Comparison of ENCODE assay signal across 9 cellular contexts in the genomic region with DNA sequence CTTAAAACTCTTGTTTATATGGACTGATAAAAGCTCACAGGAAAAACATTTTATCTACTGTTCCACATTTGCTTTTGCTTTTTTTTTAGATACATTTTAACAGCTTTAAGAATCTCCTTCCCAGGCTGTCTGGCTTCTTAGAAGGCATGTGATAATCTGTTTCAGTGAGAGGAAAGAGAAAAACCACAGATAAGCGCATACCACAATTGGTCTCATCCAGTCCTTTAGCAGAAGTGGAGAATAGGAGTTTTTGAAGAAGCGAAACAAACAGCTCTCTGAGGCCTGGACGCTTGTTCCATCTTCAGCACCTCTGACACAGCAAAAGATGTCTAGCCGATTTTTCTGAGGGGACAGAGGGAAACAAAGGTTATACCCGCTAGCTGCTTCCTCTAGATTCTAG. TPM values are rescaled to one million over a fixed set of nuclear protein-coding genes. Genes with fewer than 3 reads are reported as not detected.
DNase-seq lines count a peak whose midpoint lies in the region; ATAC-seq and TF ChIP-seq lines count a peak whose summit lies in the region.
"Had no signal": no experiment of that assay in that cellular context is flagged by ENCODE, and none has a peak within 500 bp of the region (broad histone marks: within the 10 kb centered on the region; RNA-seq: fewer than 3 reads in every experiment).

No MANE protein-coding gene starts in this region.

- ATAC-seq in GM21723 (IDR thresholded peaks at IDR 0.05; ENCODE audit: unreplicated experiment), result peak; percentile 79

- no peak overlapping the region for H3K27ac Mint-ChIP-seq in neural progenitor cell

- H4K20me1 ChIP-seq in hepatocyte (ENCODE audit: insufficient read depth, poor library complexity, severe bottlenecking), result no peaks in the 10 kb centered on the region
- H4K20me1 ChIP-seq in neural progenitor cell (ENCODE audit: low read depth), result no peaks in the 10 kb centered on the region

- H3K79me2 ChIP-seq in hepatocyte (no peaks in the 10 kb centered on the region), neural progenitor cell (ENCODE audit: low read depth) (no peaks in the 10 kb centered on the region)

- no peaks in the 10 kb centered on the region for H3K9me2 ChIP-seq in hepatocyte (replicated peaks; ENCODE audit: insufficient read depth)

- no peaks in the 10 kb centered on the region for H3K9me3 Mint-ChIP-seq in neural progenitor cell

- H3K9ac ChIP-seq in neural progenitor cell, result no peak overlapping the region

- TF ChIP-seq CTCF in hepatocyte (IDR thresholded peaks at IDR 0.05; ENCODE audit: poor library complexity) (no peak), neural progenitor cell (IDR thresholded peaks at IDR 0.05) (no peak)

- H3F3A ChIP-seq in neural progenitor cell (ENCODE audit: low read depth), result no peaks in the 10 kb centered on the region

- H3K27ac ChIP-seq in hepatocyte, result peak overlapping the region; percentile 62
- no peak overlapping the region for H3K27ac ChIP-seq in neural progenitor cell

- no peak overlapping the region for H3K4me3 Mint-ChIP-seq in neural progenitor cell

- H3K27me3 Mint-ChIP-seq in neural progenitor cell (ENCODE audit: insufficient read depth, low read depth), result peaks cover 5% of the 10 kb centered on the region

- H3K27me3 ChIP-seq in hepatocyte, result no peaks in the 10 kb centered on the region
- no peaks in the 10 kb centered on the region for H3K27me3 ChIP-seq in neural progenitor cell

- H2AFZ ChIP-seq in hepatocyte (no peak overlapping the region), neural progenitor cell (replicated peaks) (no peak overlapping the region)

- no peaks in the 10 kb centered on the region for H3K4me1 Mint-ChIP-seq in neural progenitor cell

- H3K4me3 ChIP-seq in hepatocyte (no peak overlapping the region), neural progenitor cell (no peak overlapping the region)

- peaks cover 32% of the 10 kb centered on the region for H3K36me3 Mint-ChIP-seq in neural progenitor cell

- H3K36me3 ChIP-seq in hepatocyte (replicated peaks; ENCODE audit: insufficient read depth, low read depth) (peaks cover 6% of the 10 kb centered on the region), neural progenitor cell (no peaks in the 10 kb centered on the region)

- DNase-seq in GDM1 (lab: John Stamatoyannopoulos, UW) (peak; percentile 29), OCI-M2 (lab: John Stamatoyannopoulos, UW; ENCODE audit: unreplicated experiment) (peak; percentile 42), hepatocyte (ENCODE audit: low spot score) (no peak), neural progenitor cell (ENCODE audit: low spot score) (no peak), T1000 (lab: John Stamatoyannopoulos, UW) (no peak), cerebellum (ENCODE audit: low spot score) (no peak)
- DNase-seq in activated effector memory CD4-positive, alpha-beta T cell treated with anti-CD3 and anti-CD28 coated beads, Interleukin-2, amount 50 U/mL, for 16 hours, result no peak
- DNase-seq: right cardiac atrium had no signal

- H3K4me2 ChIP-seq in hepatocyte (peak overlapping the region; percentile 26), neural progenitor cell (no peak overlapping the region)

- peaks cover 21% of the 10 kb centered on the region for H3K4me1 ChIP-seq in hepatocyte (ENCODE audit: insufficient read depth)
- H3K4me1 ChIP-seq in neural progenitor cell, result no peaks in the 10 kb centered on the region

- 63% methylated on average over 5 of the region's 5 CpGs for WGBS in hepatocyte (ENCODE audit: low lambda C conversion rate, missing lambda C conversion rate)

- H3K9me3 ChIP-seq in hepatocyte (ENCODE audit: low read depth), result no peaks in the 10 kb centered on the region
- no peaks in the 10 kb centered on the region for H3K9me3 ChIP-seq in neural progenitor cell (ENCODE audit: low read depth)

RNA-seq across cellular contexts. Expression of a gene that starts 37.6 kb away (rescaled TPM):
- total RNA-seq in hepatocyte (20.8 and 26.6 TPM in 2 replicates), neural progenitor cell (ENCODE audit: low replicate concordance) (20.8 and 31.6 TPM in 2 replicates), cerebellum (29.4 TPM)
- polyA plus RNA-seq in hepatocyte, result 26.9 and 37.1 TPM in 2 replicates

RNA-seq across cellular contexts. Expression of a gene that starts 45.4 kb away (rescaled TPM):
- total RNA-seq in hepatocyte (57.5 and 77.2 TPM in 2 replicates), neural progenitor cell (ENCODE audit: low replicate concordance) (20.9 and 31.4 TPM in 2 replicates), cerebellum (34.8 TPM)
- polyA plus RNA-seq in hepatocyte, result 52.5 and 54.0 TPM in 2 replicates

Comparison
In these comparisons a context has a peak if more than half of its experiments do, and no peak if none do; other contexts are left out.
1. DNase-seq: peak in GDM1 (single experiment) and OCI-M2 (single experiment); none in hepatocyte (single experiment), activated effector memory CD4-positive, alpha-beta T cell treated with anti-CD3 and anti-CD28 coated beads, Interleukin-2, amount 50 U/mL, for 16 hours (single experiment), neural progenitor cell (single experiment), T1000 (single experiment) and cerebellum (single experiment).